In genomic region chr5:157613385-157614245, GRCh38 we compare ENCODE assay signal across 1 cellular context.
TF ChIP-seq lines count a peak whose summit lies in the region.

No MANE protein-coding gene starts in this region.

TF ChIP-seq in H1, 55 proteins besides CTCF, POLR2A, EP300 and RAD21:
- TF ChIP-seq TBP (IDR thresholded peaks at IDR 0.05; ENCODE audit: low read depth, low read length) (no peak), EZH2 (IDR thresholded peaks at IDR 0.05; ENCODE audit: low read depth, low read length, severe bottlenecking) (no peak), CEBPB (IDR thresholded peaks at IDR 0.05; ENCODE audit: low read depth, low read length) (no peak), ZNF274 (IDR thresholded peaks at IDR 0.05; ENCODE audit: borderline replicate concordance, extremely low read depth, low read length) (no peak), SRF (IDR thresholded peaks at IDR 0.05; ENCODE audit: low read depth, low read length) (no peak), TAF7 (optimal IDR thresholded peaks at IDR 0.05; ENCODE audit: borderline replicate concordance, low read depth, low read length) (no peak), CBX5 (IDR thresholded peaks at IDR 0.05; ENCODE audit: low read depth, low read length) (no peak), KDM5A (IDR thresholded peaks at IDR 0.05; ENCODE audit: low read length) (no peak), SP2 (IDR thresholded peaks at IDR 0.05; ENCODE audit: low read length) (no peak), POU5F1 (IDR thresholded peaks at IDR 0.05; ENCODE audit: low read depth, low read length) (no peak), CTBP2 (IDR thresholded peaks at IDR 0.05; ENCODE audit: borderline replicate concordance, insufficient read depth, insufficient read length, low read length) (no peak), YY1 (IDR thresholded peaks at IDR 0.05; ENCODE audit: low read depth, low read length) (no peak), GABPA (IDR thresholded peaks at IDR 0.05; ENCODE audit: borderline replicate concordance, insufficient read depth, low read length) (no peak), SIN3A (conservative IDR thresholded peaks at IDR 0.05 in 1 of 2, IDR thresholded peaks at IDR 0.05 in 1 of 2; ENCODE audit: low read depth in 1 of 2, low read length in 2 of 2) (no peak)
